Comparison of ENCODE assay signal across 3 cellular contexts in the genomic region with DNA sequence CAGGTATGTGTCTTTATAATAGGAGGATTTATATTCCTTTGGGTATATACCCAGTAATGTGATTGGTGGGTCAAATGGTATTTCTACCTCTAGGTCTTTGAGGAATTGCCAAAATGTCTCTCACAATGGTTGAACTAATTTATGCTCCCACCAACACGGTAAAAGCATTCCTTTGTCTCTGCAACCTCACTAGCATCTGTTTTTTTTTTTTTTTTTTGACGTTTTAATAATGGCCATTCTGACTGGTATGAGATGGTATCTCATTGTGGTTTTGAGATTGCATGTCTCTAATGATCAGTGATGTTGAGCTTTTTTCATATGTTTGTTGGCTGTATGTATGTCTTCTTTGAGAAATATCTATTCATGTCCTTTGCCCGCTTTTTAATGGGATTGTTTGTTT.
"Had no signal": no experiment of that assay in that cellular context is flagged by ENCODE, and none has a peak within 500 bp of the region (broad histone marks: within the 10 kb centered on the region; RNA-seq: fewer than 3 reads in every experiment).

No MANE protein-coding gene starts in this region.

- DNase-seq: GDM1, GF-D8 had no signal

- ATAC-seq: GM12878 had no signal

- H3K4me3 ChIP-seq: GM12878 had no signal
